16 cellular contexts compared by ENCODE assay signal in the genomic region with DNA sequence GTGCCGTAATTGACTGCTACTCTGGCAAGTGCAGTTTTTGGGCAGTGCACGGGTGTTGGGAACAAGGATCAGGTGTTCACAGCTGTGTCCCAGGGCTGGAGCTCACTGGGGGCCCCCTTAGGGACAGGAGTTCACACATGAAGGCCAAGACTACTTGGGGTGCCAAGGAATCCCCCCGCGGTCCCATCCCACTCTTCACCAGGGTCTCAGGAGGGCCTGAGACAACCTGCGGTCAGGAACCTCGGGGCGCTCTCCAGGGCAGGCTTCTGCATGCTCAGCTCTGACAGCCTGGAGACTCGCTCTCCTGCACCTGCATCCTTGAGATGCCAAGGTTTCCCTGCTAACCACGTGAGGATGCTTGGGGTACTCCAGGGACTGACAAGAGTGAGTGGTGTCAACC. TPM values are rescaled to one million over a fixed set of nuclear protein-coding genes. Genes with fewer than 3 reads are reported as not detected.
A peak's percentile ranks its signal among the peaks of the same experiment; 100 is the strongest.
DNase-seq lines count a peak whose midpoint lies in the region; ATAC-seq and TF ChIP-seq lines count a peak whose summit lies in the region.
"Had no signal": no experiment of that assay in that cellular context is flagged by ENCODE, and none has a peak within 500 bp of the region (broad histone marks: within the 10 kb centered on the region; RNA-seq: fewer than 3 reads in every experiment).

No MANE protein-coding gene starts in this region.

- intact Hi-C loops in Right ventricle myocardium inferior (cut with DNase I) (no loop called here), left cardiac atrium (cut with DNase I) (no loop called here), esophagus squamous epithelium (cut with DNase I) (no loop called here)

- peaks cover 49 to 70% (median 51%) of the 10 kb centered on the region in 3 donors for H3K4me1 ChIP-seq in esophagus squamous epithelium
- H3K4me1 ChIP-seq in subcutaneous abdominal adipose tissue (ENCODE audit: control insufficient read depth in 5 of 5, insufficient read depth in 5 of 5, low read length in 5 of 5) = peaks cover 2 to 34% (median 27%) of the 10 kb centered on the region in 5 donors

- DNase-seq in Right ventricle myocardium inferior (ENCODE audit: missing footprints) (peak; percentile 48), left cardiac atrium (no peak), RWPE1 (ENCODE audit: low spot score) (peak; percentile 62), esophagus squamous epithelium (lab: John Stamatoyannopoulos, UW) (no peak), GM19240 (ENCODE audit: insufficient read length, low spot score) (no peak), HPDE6-E6E7 (ENCODE audit: extremely low spot score) (no peak), activated gamma-delta T cell treated with Interleukin-2 at 50 U/mL for 16 hours (no peak)
- DNase-seq: activated CD4-positive, CD25-positive, alpha-beta regulatory T cell treated with anti-CD3 and anti-CD28 coated beads, Interleukin-2, amount 50 U/mL, for 72 hours; natural killer cell; NCI-H2029 treated with DMSO at 0.1 percent for 48 hours; NCI-H524 treated with DMSO at 0.1 percent for 48 hours had no signal

- H3K9me3 ChIP-seq in esophagus squamous epithelium (no peaks in the 10 kb centered on the region), subcutaneous abdominal adipose tissue (ENCODE audit: control insufficient read depth in 5 of 5, low read length in 5 of 5) (no peaks in the 10 kb centered on the region)

- H3K27me3 ChIP-seq in esophagus squamous epithelium (no peaks in the 10 kb centered on the region), subcutaneous abdominal adipose tissue (ENCODE audit: control insufficient read depth in 5 of 5, insufficient read depth in 4 of 5, low read length in 5 of 5) (no peaks in the 10 kb centered on the region)

- no peak for ATAC-seq in Right ventricle myocardium inferior
- no peak for ATAC-seq in left cardiac atrium
- ATAC-seq: K562, natural killer cell had no signal

- POLR2A ChIA-PET in RWPE1 (lab: Yijun Ruan, JAX; ENCODE audit: low non-redundant PET) = interaction anchor here (0.6 kb wide), 1 partner anchor 26 kb away, joined by 4 read pairs; no protein-coding TSS in a partner anchor

- H3K27ac ChIP-seq in RWPE1 (peak overlapping the region; percentile 97), esophagus squamous epithelium (peak overlapping the region; percentile 80 to 99 (median 88)), subcutaneous abdominal adipose tissue (ENCODE audit: low read depth, low read length) (peak overlapping the region; percentile 37)

- TF ChIP-seq CTCF in RWPE1 (conservative IDR thresholded peaks at IDR 0.05; ENCODE audit: low read depth) = no peak
- no peak for TF ChIP-seq CTCF in esophagus squamous epithelium (IDR thresholded peaks at IDR 0.05)

- no peak for TF ChIP-seq POLR2A in esophagus squamous epithelium (IDR thresholded peaks at IDR 0.05)

- H3K4me3 ChIP-seq in esophagus squamous epithelium (no peak overlapping the region), subcutaneous abdominal adipose tissue (ENCODE audit: low read depth in 1 of 5, low read length in 5 of 5) (no peak overlapping the region)
- H3K4me3 ChIP-seq: K562, SK-N-MC had no signal

- no peak overlapping the region for H3K9ac ChIP-seq in subcutaneous abdominal adipose tissue (ENCODE audit: low read length in 5 of 5)

- 52% methylated on average over 7 of the region's 9 CpGs; no CpG with 5 or more reads in 1 of the 2 donors for WGBS in esophagus squamous epithelium, 2 donors

- CTCF ChIA-PET in RWPE1 (lab: Yijun Ruan, JAX) = interaction anchor here (0.6 to 2.5 kb wide), 5 partner anchors 17 to 62 kb away, joined by 6 to 15 read pairs (median 11); a partner anchor contains a TSS

- peaks cover 7 to 46% (median 7%) of the 10 kb centered on the region in 3 donors for H3K36me3 ChIP-seq in esophagus squamous epithelium
- H3K36me3 ChIP-seq in subcutaneous abdominal adipose tissue (ENCODE audit: control insufficient read depth in 5 of 5, insufficient read depth in 5 of 5, low read length in 5 of 5) = peaks cover 0 to 45% (median 36%) of the 10 kb centered on the region in 5 donors

RNA-seq across cellular contexts. Expression of a gene that starts 2.3 kb away (rescaled TPM):
- 20.4 TPM for total RNA-seq in Right ventricle myocardium inferior
- total RNA-seq in left cardiac atrium = 10 to 100 TPM; 21.9 to 28.8 TPM
- 10 to 100 TPM; 25.6 to 50.9 (median 39.4) TPM for total RNA-seq in esophagus squamous epithelium

RNA-seq across cellular contexts. Expression of a gene that starts 7.2 kb away (rescaled TPM):
- total RNA-seq in Right ventricle myocardium inferior (13.6 TPM), left cardiac atrium (10 to 100 TPM; 13.5 to 14.0 TPM), esophagus squamous epithelium (1 to 10 TPM; 2.2 to 4.7 (median 3.7) TPM)

RNA-seq across cellular contexts. Expression of a gene that starts 14.2 kb away (rescaled TPM):
- 0.22 TPM for total RNA-seq in Right ventricle myocardium inferior
- under 1 TPM; 0.39 to 0.44 TPM for total RNA-seq in left cardiac atrium
- total RNA-seq in esophagus squamous epithelium = 10 to 100 TPM in 3 of 4 donors, 1 to 10 TPM in 1; 8.2 to 21.2 (median 14.7) TPM

RNA-seq across cellular contexts. Expression of a gene that starts 30.0 kb away (rescaled TPM):
- 143 TPM for total RNA-seq in Right ventricle myocardium inferior
- 100 to 1,000 TPM; 176 to 198 TPM for total RNA-seq in left cardiac atrium
- total RNA-seq in esophagus squamous epithelium = 100 to 1,000 TPM in 1 of 4 donors, 10 to 100 TPM in 3; 41.1 to 109 (median 62.4) TPM

RNA-seq across cellular contexts. Expression of a gene that starts 30.7 kb away (rescaled TPM):
- 2.7 TPM for total RNA-seq in Right ventricle myocardium inferior
- 1 to 10 TPM in 1 of 2 donors, under 1 TPM in 1; 0.60 to 2.2 TPM for total RNA-seq in left cardiac atrium
- total RNA-seq in esophagus squamous epithelium = 1 to 10 TPM in 2 of 4 donors, under 1 TPM in 2; 0.47 to 1.3 (median 0.86) TPM
- total RNA-seq: activated T-helper 2 cell treated with anti-CD3 and anti-CD28 coated beads, Interferon-gamma antibody, Interleukin-2, Interleukin-4, amounts not matched to agents 10 μg/mL and 5 μg/mL and 100 μg/mL, durations not matched to agents 14 hours and 24 hours and 36 hours; H4; natural killer cell had no signal

Comparison
In these comparisons a context has a peak if more than half of its experiments do, and no peak if none do; other contexts are left out.
1. DNase-seq: peak in Right ventricle myocardium inferior (single experiment) and RWPE1 (single experiment); none in left cardiac atrium (single experiment), esophagus squamous epithelium (single experiment), GM19240 (single experiment), HPDE6-E6E7 (single experiment) and activated gamma-delta T cell treated with Interleukin-2 at 50 U/mL for 16 hours (single experiment).
2. H3K27ac ChIP-seq: peak in every context shown above with its lines; median percentile 97 in RWPE1; 88 in esophagus squamous epithelium; 37 in subcutaneous abdominal adipose tissue.